11 cellular contexts compared by ENCODE assay signal in genomic region chr1:198543670-198544260, GRCh38. TPM values are rescaled to one million over a fixed set of nuclear protein-coding genes. Genes with fewer than 3 reads are reported as not detected.
A peak's percentile ranks its signal among the peaks of the same experiment; 100 is the strongest.
DNase-seq lines count a peak whose midpoint lies in the region; ATAC-seq, FAIRE-seq and TF ChIP-seq lines count a peak whose summit lies in the region.
"Had no signal": no experiment of that assay in that cellular context is flagged by ENCODE, and none has a peak within 500 bp of the region (broad histone marks: within the 10 kb centered on the region; RNA-seq: fewer than 3 reads in every experiment).

No MANE protein-coding gene starts in this region.

- H3K4me1 Mint-ChIP-seq in activated naive CD8-positive, alpha-beta T cell treated with anti-CD3 and anti-CD28 coated beads, Interleukin-2, amount 10 ng/mL, durations not matched to agents 7 days and 5 days, result peaks cover 39% of the 10 kb centered on the region
- H3K4me1 Mint-ChIP-seq in progenitor cell of endocrine pancreas (ENCODE audit: low read depth), result peaks cover 13% of the 10 kb centered on the region

- ATAC-seq in GM21390 (IDR thresholded peaks at IDR 0.05; ENCODE audit: unreplicated experiment) (peak; percentile 86), HG03469 (IDR thresholded peaks at IDR 0.05; ENCODE audit: unreplicated experiment) (peak; percentile 85)
- peak; percentile 25 for ATAC-seq in activated naive CD8-positive, alpha-beta T cell treated with anti-CD3 and anti-CD28 coated beads, Interleukin-2, amount 10 ng/mL, durations not matched to agents 7 days and 5 days (ENCODE audit: low read depth)

- H3K9me3 Mint-ChIP-seq in activated naive CD8-positive, alpha-beta T cell treated with anti-CD3 and anti-CD28 coated beads, Interleukin-2, amount 10 ng/mL, durations not matched to agents 7 days and 5 days, result peaks cover 14% of the 10 kb centered on the region
- peaks cover 4% of the 10 kb centered on the region for H3K9me3 Mint-ChIP-seq in progenitor cell of endocrine pancreas (ENCODE audit: low read depth)

- DNase-seq in GM12892 (ENCODE audit: insufficient read length) (no peak), NK-92 (lab: John Stamatoyannopoulos, UW; ENCODE audit: unreplicated experiment) (no peak), NCI-H82 (lab: John Stamatoyannopoulos, UW) (no peak), AG08395 (ENCODE audit: low spot score) (no peak), progenitor cell of endocrine pancreas (ENCODE audit: low spot score, unreplicated experiment) (no peak)
- no peak for DNase-seq in activated naive CD8-positive, alpha-beta T cell treated with anti-CD3 and anti-CD28 coated beads, Interleukin-2, amount 10 ng/mL, durations not matched to agents 7 days and 5 days
- DNase-seq: activated naive CD4-positive, alpha-beta T cell treated with anti-CD3 and anti-CD28 coated beads, Interleukin-2, amount 50 U/mL, for 16 hours had no signal

- POLR2A ChIA-PET in activated naive CD8-positive, alpha-beta T cell treated with anti-CD3 and anti-CD28 coated beads, Interleukin-2, amount 10 ng/mL, durations not matched to agents 7 days and 5 days (lab: Charles Lee), result interaction anchor here (1.0 kb wide), 1 partner anchor 67 kb away, joined by 5 read pairs; no protein-coding TSS in a partner anchor

- H3K36me3 Mint-ChIP-seq in activated naive CD8-positive, alpha-beta T cell treated with anti-CD3 and anti-CD28 coated beads, Interleukin-2, amount 10 ng/mL, durations not matched to agents 7 days and 5 days, result peaks cover 20% of the 10 kb centered on the region
- H3K36me3 Mint-ChIP-seq in progenitor cell of endocrine pancreas (ENCODE audit: insufficient read depth), result no peaks in the 10 kb centered on the region

- no peak for TF ChIP-seq POLR2A in GM12892 (IDR thresholded peaks at IDR 0.05; ENCODE audit: low read depth, low read length)

- H3K4me3 Mint-ChIP-seq in activated naive CD8-positive, alpha-beta T cell treated with anti-CD3 and anti-CD28 coated beads, Interleukin-2, amount 10 ng/mL, durations not matched to agents 7 days and 5 days, result peak overlapping the region; percentile 56
- H3K4me3 Mint-ChIP-seq in progenitor cell of endocrine pancreas (ENCODE audit: low read depth), result no peak overlapping the region
- H3K4me3 Mint-ChIP-seq: neural crest cell had no signal

- H3K27me3 Mint-ChIP-seq in activated naive CD8-positive, alpha-beta T cell treated with anti-CD3 and anti-CD28 coated beads, Interleukin-2, amount 10 ng/mL, durations not matched to agents 7 days and 5 days, result no peaks in the 10 kb centered on the region
- no peaks in the 10 kb centered on the region for H3K27me3 Mint-ChIP-seq in progenitor cell of endocrine pancreas

- peak overlapping the region; percentile 71 for H3K27ac Mint-ChIP-seq in activated naive CD8-positive, alpha-beta T cell treated with anti-CD3 and anti-CD28 coated beads, Interleukin-2, amount 10 ng/mL, durations not matched to agents 7 days and 5 days
- no peak overlapping the region for H3K27ac Mint-ChIP-seq in progenitor cell of endocrine pancreas

- no peak for TF ChIP-seq CTCF in progenitor cell of endocrine pancreas (IDR thresholded peaks at IDR 0.05; ENCODE audit: unreplicated experiment)

- FAIRE-seq in GM12892 (lab: Jason Lieb, UNC), result peak; percentile 71

RNA-seq across cellular contexts. Expression of gene ATP6V1G3, which starts 3.3 kb away (rescaled TPM):
- polyA plus RNA-seq in GM12892 (2012; ENCODE audit: missing spikeins), result not detected
- not detected for total RNA-seq in activated naive CD8-positive, alpha-beta T cell treated with anti-CD3 and anti-CD28 coated beads, Interleukin-2, amount 10 ng/mL, durations not matched to agents 7 days and 5 days
- not detected in 2 replicates for total RNA-seq in progenitor cell of endocrine pancreas
- total RNA-seq: Daoy, neural crest cell had no signal

Comparison
In these comparisons a context has a peak if more than half of its experiments do, and no peak if none do; other contexts are left out.
1. ATAC-seq: peak in every context shown above with its lines; median percentile 86 in GM21390; 85 in HG03469; 25 in activated naive CD8-positive, alpha-beta T cell treated with anti-CD3 and anti-CD28 coated beads, Interleukin-2, amount 10 ng/mL, durations not matched to agents 7 days and 5 days.